In genomic region chr19:38841180-38841766, GRCh38 we compare ENCODE assay signal across 13 cellular contexts. TPM values are rescaled to one million over a fixed set of nuclear protein-coding genes. Genes with fewer than 3 reads are reported as not detected.
A peak's percentile ranks its signal among the peaks of the same experiment; 100 is the strongest.
DNase-seq lines count a peak whose midpoint lies in the region; ATAC-seq and TF ChIP-seq lines count a peak whose summit lies in the region.
"Had no signal": no experiment of that assay in that cellular context is flagged by ENCODE, and none has a peak within 500 bp of the region (broad histone marks: within the 10 kb centered on the region; RNA-seq: fewer than 3 reads in every experiment).

No MANE protein-coding gene starts in this region.

- H3K9me2 ChIP-seq in Karpas-422 (replicated peaks; ENCODE audit: insufficient read depth, low read length), result no peaks in the 10 kb centered on the region

- H3K36me3 ChIP-seq in Caco-2 (ENCODE audit: control insufficient read depth, insufficient read depth, low read length) (peaks cover 38% of the 10 kb centered on the region), Karpas-422 (ENCODE audit: insufficient read depth, low read length) (peaks cover 76% of the 10 kb centered on the region), body of pancreas (replicated peaks in 1 of 2; ENCODE audit: insufficient read depth in 1 of 2, low read depth in 2 of 2) (peaks cover 26 to 77% of the 10 kb centered on the region in 2 donors), neural progenitor cell (peaks cover 17% of the 10 kb centered on the region)

- POLR2A ChIA-PET in Caco-2 (lab: Charles Lee), result interaction anchor here (0.5 to 1.9 kb wide), 4 partner anchors 8 to 107 kb away, joined by 3 to 18 read pairs (median 4); no protein-coding TSS in a partner anchor

- H3K27me3 Mint-ChIP-seq in Caco-2 (ENCODE audit: insufficient read depth, unreplicated experiment) (no peaks in the 10 kb centered on the region), neural progenitor cell (ENCODE audit: insufficient read depth, low read depth) (peaks cover under 1% of the 10 kb centered on the region)
- H3K27me3 Mint-ChIP-seq: dendritic cell treated with granulocyte-macrophage colony-stimulating factor and Interleukin-4, amounts not matched to agents 40 ng/mL and 50 ng/mL, for 4 days had no signal

- H3K27ac Mint-ChIP-seq in Caco-2 (ENCODE audit: unreplicated experiment), result peak overlapping the region; percentile 53
- H3K27ac Mint-ChIP-seq in neural progenitor cell, result peak overlapping the region; percentile 54
- H3K27ac Mint-ChIP-seq: dendritic cell treated with granulocyte-macrophage colony-stimulating factor and Interleukin-4, amounts not matched to agents 40 ng/mL and 50 ng/mL, for 4 days had no signal

- H3K27ac ChIP-seq in Karpas-422 (ENCODE audit: low read length), result no peak overlapping the region
- H3K27ac ChIP-seq in body of pancreas, result peak overlapping the region; percentile 33 to 60 (median 51)
- H3K27ac ChIP-seq in neural progenitor cell, result peak overlapping the region; percentile 29

- peaks cover 41% of the 10 kb centered on the region for H4K20me1 ChIP-seq in Karpas-422 (ENCODE audit: insufficient read depth, low read depth, low read length)
- H4K20me1 ChIP-seq in neural progenitor cell (ENCODE audit: low read depth), result peaks cover 81% of the 10 kb centered on the region

- H3F3A ChIP-seq in neural progenitor cell (ENCODE audit: low read depth), result peaks cover 97% of the 10 kb centered on the region

- H3K9me3 ChIP-seq in Caco-2, result no peaks in the 10 kb centered on the region
- H3K9me3 ChIP-seq in Karpas-422 (ENCODE audit: low read length), result no peaks in the 10 kb centered on the region
- no peaks in the 10 kb centered on the region for H3K9me3 ChIP-seq in body of pancreas
- no peaks in the 10 kb centered on the region for H3K9me3 ChIP-seq in neural progenitor cell (ENCODE audit: low read depth)

- H3K27me3 ChIP-seq in Caco-2 (replicated peaks; ENCODE audit: control insufficient read depth, insufficient read depth, low read length) (no peaks in the 10 kb centered on the region), Karpas-422 (ENCODE audit: low read length) (no peaks in the 10 kb centered on the region), body of pancreas (no peaks in the 10 kb centered on the region), neural progenitor cell (no peaks in the 10 kb centered on the region)

- H3K4me1 Mint-ChIP-seq in Caco-2 (ENCODE audit: low read depth, unreplicated experiment), result peaks cover 39% of the 10 kb centered on the region
- peaks cover 4% of the 10 kb centered on the region for H3K4me1 Mint-ChIP-seq in neural progenitor cell

- peaks cover 35% of the 10 kb centered on the region for H3K79me2 ChIP-seq in Karpas-422 (ENCODE audit: low read length)
- H3K79me2 ChIP-seq in neural progenitor cell (ENCODE audit: low read depth), result peaks cover 58% of the 10 kb centered on the region

- H3K4me3 ChIP-seq in Caco-2 (ENCODE audit: low read depth, low read length), result no peak overlapping the region
- H3K4me3 ChIP-seq in Karpas-422 (ENCODE audit: low read length), result no peak overlapping the region
- no peak overlapping the region for H3K4me3 ChIP-seq in body of pancreas
- H3K4me3 ChIP-seq in neural progenitor cell, result no peak overlapping the region

- TF ChIP-seq CTCF in Caco-2 (IDR thresholded peaks at IDR 0.05; ENCODE audit: insufficient read depth in 1 of 2, low read depth in 1 of 2, low read length in 1 of 2, severe bottlenecking in 1 of 2, unreplicated experiment in 1 of 2), result no peak
- no peak for TF ChIP-seq CTCF in body of pancreas (IDR thresholded peaks at IDR 0.05)
- no peak for TF ChIP-seq CTCF in neural progenitor cell (IDR thresholded peaks at IDR 0.05)

- CTCF ChIA-PET in Caco-2 (lab: Charles Lee), result no interaction called here

- H3K36me3 Mint-ChIP-seq in Caco-2 (ENCODE audit: insufficient read depth, unreplicated experiment), result peaks cover 100% of the 10 kb centered on the region
- peaks cover 64% of the 10 kb centered on the region for H3K36me3 Mint-ChIP-seq in neural progenitor cell

- WGBS in body of pancreas, 2 donors, result 67 to 78% methylated on average over 12 of the region's 12 CpGs

- intact Hi-C loops in Caco-2 (cut with micrococcal nuclease; ENCODE audit: unreplicated experiment) (no loop called here), body of pancreas (cut with DNase I) (no loop called here)

- H3K4me2 ChIP-seq in Karpas-422 (ENCODE audit: low read depth, low read length, poor library complexity, severe bottlenecking) (no peak overlapping the region), neural progenitor cell (no peak overlapping the region)

- H3K4me3 Mint-ChIP-seq in Caco-2 (ENCODE audit: unreplicated experiment) (no peak overlapping the region), neural progenitor cell (no peak overlapping the region)
- H3K4me3 Mint-ChIP-seq: dendritic cell treated with granulocyte-macrophage colony-stimulating factor and Interleukin-4, amounts not matched to agents 40 ng/mL and 50 ng/mL, for 4 days had no signal

- no peak for TF ChIP-seq POLR2A in body of pancreas (IDR thresholded peaks at IDR 0.05)

- H3K9me3 Mint-ChIP-seq in Caco-2 (ENCODE audit: unreplicated experiment) (no peaks in the 10 kb centered on the region), neural progenitor cell (no peaks in the 10 kb centered on the region)
- H3K9me3 Mint-ChIP-seq: dendritic cell treated with granulocyte-macrophage colony-stimulating factor and Interleukin-4, amounts not matched to agents 40 ng/mL and 50 ng/mL, for 4 days had no signal

- ATAC-seq in body of pancreas (no peak), GM21528 (IDR thresholded peaks at IDR 0.05; ENCODE audit: low FRiP score, unreplicated experiment) (no peak)

- no TSS peak for BruUV-seq in Caco-2 (replicated peaks; lab: Mats Ljungman, UMichigan)

- DNase-seq in Caco-2 (no peak), Karpas-422 (peak; percentile 39), body of pancreas (no peak), neural progenitor cell (ENCODE audit: low spot score) (no peak), NCI-H2171 (lab: John Stamatoyannopoulos, UW) (no peak)
- DNase-seq in stimulated activated CD4-positive, alpha-beta T cell treated with anti-CD3 and anti-CD28 coated beads, Interleukin-12 subunit alpha, Interleukin-12 subunit beta, amount 100 ng/mL, for 4 hours, result no peak
- DNase-seq: amniotic stem cell, foreskin melanocyte, islet precursor cell, KBM-7, NCI-H187 treated with DMSO at 0.1 percent for 48 hours had no signal

- H3K9ac ChIP-seq in Karpas-422 (ENCODE audit: low read length) (no peak overlapping the region), neural progenitor cell (no peak overlapping the region)

- H2AFZ ChIP-seq in Karpas-422 (ENCODE audit: low read length), result no peak overlapping the region
- H2AFZ ChIP-seq in neural progenitor cell (replicated peaks), result no peak overlapping the region

- peaks cover 32% of the 10 kb centered on the region for H3K4me1 ChIP-seq in Caco-2
- no peaks in the 10 kb centered on the region for H3K4me1 ChIP-seq in Karpas-422 (ENCODE audit: low read length)
- peaks cover 76% of the 10 kb centered on the region for H3K4me1 ChIP-seq in body of pancreas
- H3K4me1 ChIP-seq in neural progenitor cell, result no peaks in the 10 kb centered on the region

RNA-seq across cellular contexts. Expression of gene HNRNPL, which starts 8.5 kb away (rescaled TPM):
- total RNA-seq in Caco-2 (2022) (443 and 446 TPM in 2 replicates), body of pancreas (100 to 1,000 TPM in 1 of 2 donors, 10 to 100 TPM in 1; 80.4 to 139 TPM), neural progenitor cell (ENCODE audit: low replicate concordance) (436 and 583 TPM in 2 replicates)
- total RNA-seq in Karpas-422 (2014; rRNA removed; shearing (Covaris generic); ENCODE audit: low replicate concordance), result 212 and 217 TPM in 2 replicates

RNA-seq across cellular contexts. Expression of gene ECH1, which starts 9.7 kb away (rescaled TPM):
- total RNA-seq in Caco-2 (2022), result 150 and 163 TPM in 2 replicates
- 150 and 162 TPM in 2 replicates for total RNA-seq in Karpas-422 (2014; rRNA removed; shearing (Covaris generic); ENCODE audit: low replicate concordance)
- 10 to 100 TPM; 87.4 to 93.3 TPM for total RNA-seq in body of pancreas
- total RNA-seq in neural progenitor cell (ENCODE audit: low replicate concordance), result 52.2 and 92.9 TPM in 2 replicates

RNA-seq across cellular contexts. Expression of gene LGALS4, which starts 28.5 kb away (rescaled TPM):
- 1.6 and 2.2 TPM in 2 replicates for total RNA-seq in Caco-2 (2022)
- 0.52 and 1.4 TPM in 2 replicates for total RNA-seq in Karpas-422 (2014; rRNA removed; shearing (Covaris generic); ENCODE audit: low replicate concordance)
- 100 to 1,000 TPM in 1 of 2 donors, 10 to 100 TPM in 1; 54.1 to 153 TPM for total RNA-seq in body of pancreas
- 0.31 TPM in 1 of 2 replicates, not detected in the other for total RNA-seq in neural progenitor cell (ENCODE audit: low replicate concordance)

RNA-seq across cellular contexts. Expression of gene RINL, which starts 36.8 kb away (rescaled TPM):
- total RNA-seq in Caco-2 (2022) (1.5 and 1.9 TPM in 2 replicates), body of pancreas (10 to 100 TPM in 1 of 2 donors, 1 to 10 TPM in 1; 6.9 to 13.7 TPM), neural progenitor cell (ENCODE audit: low replicate concordance) (4.7 and 5.4 TPM in 2 replicates)
- 69.3 and 77.5 TPM in 2 replicates for total RNA-seq in Karpas-422 (2014; rRNA removed; shearing (Covaris generic); ENCODE audit: low replicate concordance)

RNA-seq across cellular contexts. Expression of gene LGALS7B, which starts 52.3 kb away (rescaled TPM):
- total RNA-seq in Caco-2 (2022), result not detected in 2 replicates
- total RNA-seq in Karpas-422 (2014; rRNA removed; shearing (Covaris generic); ENCODE audit: low replicate concordance), result not detected in 2 replicates
- total RNA-seq in body of pancreas, result not detected
- not detected in 2 replicates for total RNA-seq in neural progenitor cell (ENCODE audit: low replicate concordance)

Comparison
In these comparisons a context has a peak if more than half of its experiments do, and no peak if none do; other contexts are left out.
1. RNA of gene LGALS4, which starts 28.5 kb away (total RNA-seq): 54.1 to 153 TPM in body of pancreas; 1.6 to 2.2 TPM in Caco-2, 0.52 to 1.4 TPM in Karpas-422 and 0.31 TPM in neural progenitor cell; every median in the first group is over 10 times any median in the second.